ENCODE assay signal across 2 cellular contexts in genomic region chr6:36683656-36684446, GRCh38.
TF ChIP-seq lines count a peak whose summit lies in the region.

No MANE protein-coding gene starts in this region.

TF ChIP-seq in HCT116, 20 proteins besides CTCF, POLR2A, EP300 and RAD21:
- no peak for TF ChIP-seq CEBPB (IDR thresholded peaks at IDR 0.05; ENCODE audit: low read depth)
- TF ChIP-seq ELF1 (IDR thresholded peaks at IDR 0.05; ENCODE audit: borderline replicate concordance, low read depth), result no peak
- no peak for TF ChIP-seq SP1 (IDR thresholded peaks at IDR 0.05; ENCODE audit: low read depth)
- no peak for TF ChIP-seq ATF3 (IDR thresholded peaks at IDR 0.05)
- TF ChIP-seq JUND (IDR thresholded peaks at IDR 0.05), result no peak
- TF ChIP-seq FOSL1 (IDR thresholded peaks at IDR 0.05; ENCODE audit: low read depth), result no peak
- TF ChIP-seq EZH2phosphoT487 (IDR thresholded peaks at IDR 0.05; ENCODE audit: borderline replicate concordance), result no peak
- no peak for TF ChIP-seq ZFX (IDR thresholded peaks at IDR 0.05)
- no peak for TF ChIP-seq TCF7L2 (IDR thresholded peaks at IDR 0.05; ENCODE audit: borderline replicate concordance, extremely low read depth, insufficient read depth, insufficient read length)
- TF ChIP-seq, protein P1, sequence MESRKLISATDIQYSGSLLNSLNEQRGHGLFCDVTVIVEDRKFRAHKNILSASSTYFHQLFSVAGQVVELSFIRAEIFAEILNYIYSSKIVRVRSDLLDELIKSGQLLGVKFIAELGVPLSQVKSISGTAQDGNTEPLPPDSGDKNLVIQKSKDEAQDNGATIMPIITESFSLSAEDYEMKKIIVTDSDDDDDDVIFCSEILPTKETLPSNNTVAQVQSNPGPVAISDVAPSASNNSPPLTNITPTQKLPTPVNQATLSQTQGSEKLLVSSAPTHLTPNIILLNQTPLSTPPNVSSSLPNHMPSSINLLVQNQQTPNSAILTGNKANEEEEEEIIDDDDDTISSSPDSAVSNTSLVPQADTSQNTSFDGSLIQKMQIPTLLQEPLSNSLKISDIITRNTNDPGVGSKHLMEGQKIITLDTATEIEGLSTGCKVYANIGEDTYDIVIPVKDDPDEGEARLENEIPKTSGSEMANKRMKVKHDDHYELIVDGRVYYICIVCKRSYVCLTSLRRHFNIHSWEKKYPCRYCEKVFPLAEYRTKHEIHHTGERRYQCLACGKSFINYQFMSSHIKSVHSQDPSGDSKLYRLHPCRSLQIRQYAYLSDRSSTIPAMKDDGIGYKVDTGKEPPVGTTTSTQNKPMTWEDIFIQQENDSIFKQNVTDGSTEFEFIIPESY (IDR thresholded peaks at IDR 0.05; ENCODE audit: extremely low read depth, insufficient replicate concordance, low read length), result no peak
- no peak; the same call in 1 of the 2 replicates for TF ChIP-seq POLR2AphosphoS5 (IDR thresholded peaks at IDR 0.05; ENCODE audit: low read depth, low read length)
- TF ChIP-seq, protein P2, sequence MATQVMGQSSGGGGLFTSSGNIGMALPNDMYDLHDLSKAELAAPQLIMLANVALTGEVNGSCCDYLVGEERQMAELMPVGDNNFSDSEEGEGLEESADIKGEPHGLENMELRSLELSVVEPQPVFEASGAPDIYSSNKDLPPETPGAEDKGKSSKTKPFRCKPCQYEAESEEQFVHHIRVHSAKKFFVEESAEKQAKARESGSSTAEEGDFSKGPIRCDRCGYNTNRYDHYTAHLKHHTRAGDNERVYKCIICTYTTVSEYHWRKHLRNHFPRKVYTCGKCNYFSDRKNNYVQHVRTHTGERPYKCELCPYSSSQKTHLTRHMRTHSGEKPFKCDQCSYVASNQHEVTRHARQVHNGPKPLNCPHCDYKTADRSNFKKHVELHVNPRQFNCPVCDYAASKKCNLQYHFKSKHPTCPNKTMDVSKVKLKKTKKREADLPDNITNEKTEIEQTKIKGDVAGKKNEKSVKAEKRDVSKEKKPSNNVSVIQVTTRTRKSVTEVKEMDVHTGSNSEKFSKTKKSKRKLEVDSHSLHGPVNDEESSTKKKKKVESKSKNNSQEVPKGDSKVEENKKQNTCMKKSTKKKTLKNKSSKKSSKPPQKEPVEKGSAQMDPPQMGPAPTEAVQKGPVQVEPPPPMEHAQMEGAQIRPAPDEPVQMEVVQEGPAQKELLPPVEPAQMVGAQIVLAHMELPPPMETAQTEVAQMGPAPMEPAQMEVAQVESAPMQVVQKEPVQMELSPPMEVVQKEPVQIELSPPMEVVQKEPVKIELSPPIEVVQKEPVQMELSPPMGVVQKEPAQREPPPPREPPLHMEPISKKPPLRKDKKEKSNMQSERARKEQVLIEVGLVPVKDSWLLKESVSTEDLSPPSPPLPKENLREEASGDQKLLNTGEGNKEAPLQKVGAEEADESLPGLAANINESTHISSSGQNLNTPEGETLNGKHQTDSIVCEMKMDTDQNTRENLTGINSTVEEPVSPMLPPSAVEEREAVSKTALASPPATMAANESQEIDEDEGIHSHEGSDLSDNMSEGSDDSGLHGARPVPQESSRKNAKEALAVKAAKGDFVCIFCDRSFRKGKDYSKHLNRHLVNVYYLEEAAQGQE (IDR thresholded peaks at IDR 0.05; ENCODE audit: low read depth), result no peak
- TF ChIP-seq EZH2 (IDR thresholded peaks at IDR 0.05), result no peak
- TF ChIP-seq SIN3A (IDR thresholded peaks at IDR 0.05; ENCODE audit: low read depth), result no peak
- TF ChIP-seq SRF (IDR thresholded peaks at IDR 0.05; ENCODE audit: low read depth), result no peak
- TF ChIP-seq MAX (IDR thresholded peaks at IDR 0.05), result no peak
- no peak for TF ChIP-seq CBX3 (IDR thresholded peaks at IDR 0.05; ENCODE audit: low read depth)
TF ChIP-seq in HCT116: peak in this region for 0.

TF ChIP-seq in K562, 482 proteins besides CTCF, POLR2A, EP300 and RAD21:
- TF ChIP-seq TAF1 (IDR thresholded peaks at IDR 0.05; ENCODE audit: control insufficient read depth, extremely low read depth, insufficient read depth, low read length, severe bottlenecking) (no peak), ZNF395 (CRISPR knock-in tag; IDR thresholded peaks at IDR 0.05) (no peak), C11orf30 (IDR thresholded peaks at IDR 0.05; ENCODE audit: low read depth) (no peak), ZNF280A (IDR thresholded peaks at IDR 0.05; ENCODE audit: low read depth, partially characterized antibody) (no peak), RBM25 (IDR thresholded peaks at IDR 0.05; ENCODE audit: low read depth, low read length, severe bottlenecking) (no peak), PBX2 (CRISPR knock-in tag; IDR thresholded peaks at IDR 0.05; ENCODE audit: low read depth) (no peak), PBX2 (tag; conservative IDR thresholded peaks at IDR 0.05; ENCODE audit: low read depth) (no peak), THRB (CRISPR knock-in tag; conservative IDR thresholded peaks at IDR 0.05) (no peak), ZNF282 (CRISPR knock-in tag; IDR thresholded peaks at IDR 0.05) (0 out of 2 replicates have a peak, but pooled peaks have one; percentile 3), SMC3 (conservative IDR thresholded peaks at IDR 0.05; ENCODE audit: insufficient read depth, low read depth, low read length) (no peak), CHD4 (IDR thresholded peaks at IDR 0.05; ENCODE audit: insufficient read depth, insufficient replicate concordance, low read depth, low read length, poor library complexity, severe bottlenecking) (no peak), RBFOX2 (IDR thresholded peaks at IDR 0.05; ENCODE audit: low read depth, low read length) (peak; percentile 43), ATF3 (IDR thresholded peaks at IDR 0.05) (0 out of 2 replicates have a peak, but pooled peaks have one; percentile 13), ATF3 (CRISPR knock-in tag; conservative IDR thresholded peaks at IDR 0.05) (no peak), ZC3H4 (CRISPR knock-in tag; IDR thresholded peaks at IDR 0.05; ENCODE audit: borderline replicate concordance) (no peak), CGGBP1 (CRISPR knock-in tag; IDR thresholded peaks at IDR 0.05) (no peak), ZNF696 (CRISPR knock-in tag; conservative IDR thresholded peaks at IDR 0.05) (no peak), MED1 (CRISPR knock-in tag; IDR thresholded peaks at IDR 0.05; ENCODE audit: borderline replicate concordance) (no peak), ZNF239 (CRISPR knock-in tag; IDR thresholded peaks at IDR 0.05) (no peak), MIER1 (IDR thresholded peaks at IDR 0.05; ENCODE audit: low read depth) (no peak), IRF2 (CRISPR knock-in tag; IDR thresholded peaks at IDR 0.05) (peak; percentile 12; the same call in 1 of the 2 replicates)
- TF ChIP-seq, protein P3, sequence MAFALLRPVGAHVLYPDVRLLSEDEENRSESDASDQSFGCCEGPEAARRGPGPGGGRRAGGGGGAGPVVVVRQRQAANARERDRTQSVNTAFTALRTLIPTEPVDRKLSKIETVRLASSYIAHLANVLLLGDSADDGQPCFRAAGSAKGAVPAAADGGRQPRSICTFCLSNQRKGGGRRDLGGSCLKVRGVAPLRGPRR (CRISPR knock-in tag; IDR thresholded peaks at IDR 0.05), result no peak
- TF ChIP-seq, protein P1 (CRISPR knock-in tag; IDR thresholded peaks at IDR 0.05), result peak; percentile 98
TF ChIP-seq in K562: peak in this region for 5.
